Comparison of ENCODE assay signal across 1 cellular context in genomic region chr3:14452676-14453367, GRCh38.
TF ChIP-seq lines count a peak whose summit lies in the region.

No MANE protein-coding gene starts in this region.

TF ChIP-seq in SK-N-SH, 30 proteins besides CTCF, POLR2A, EP300 and RAD21 (continued from another document):
- TF ChIP-seq GABPA (IDR thresholded peaks at IDR 0.05; ENCODE audit: low read depth) (no peak), SIN3A (IDR thresholded peaks at IDR 0.05; ENCODE audit: borderline replicate concordance, low read depth, low read length) (no peak), REST (IDR thresholded peaks at IDR 0.05; ENCODE audit: low read depth, low read length) (no peak), NRF1 (IDR thresholded peaks at IDR 0.05; ENCODE audit: low read depth, low read length) (no peak), EZH2phosphoT487 (IDR thresholded peaks at IDR 0.05; ENCODE audit: borderline replicate concordance, low read depth) (no peak), NFIC (IDR thresholded peaks at IDR 0.05; ENCODE audit: borderline replicate concordance) (peak; percentile 85), YY1 (IDR thresholded peaks at IDR 0.05; ENCODE audit: low read depth) (peak; percentile 51; the same call in 1 of the 2 replicates), USF2 (IDR thresholded peaks at IDR 0.05; ENCODE audit: borderline replicate concordance, low read depth, low read length) (no peak), PBX3 (IDR thresholded peaks at IDR 0.05) (no peak; the same call in 1 of the 2 replicates), RXRA (IDR thresholded peaks at IDR 0.05; ENCODE audit: borderline replicate concordance, low read depth) (peak; percentile 72; the same call in 1 of the 2 replicates), FOSL2 (IDR thresholded peaks at IDR 0.05; ENCODE audit: borderline replicate concordance, low read depth) (peak; percentile 63), IRF3 (IDR thresholded peaks at IDR 0.05; ENCODE audit: low read depth, low read length) (no peak), POLR2AphosphoS5 (IDR thresholded peaks at IDR 0.05; ENCODE audit: low read depth, low read length) (peak; percentile 35; the same call in 1 of the 2 replicates), RFX5 (IDR thresholded peaks at IDR 0.05; ENCODE audit: low read length) (no peak), CHD2 (IDR thresholded peaks at IDR 0.05; ENCODE audit: low read length, partially characterized antibody) (no peak), FOXJ3 (CRISPR knock-in tag; IDR thresholded peaks at IDR 0.05) (no peak)
